ENCODE assay signal across 8 cellular contexts in genomic region chr4:71338846-71339593, GRCh38. TPM values are rescaled to one million over a fixed set of nuclear protein-coding genes. Genes with fewer than 3 reads are reported as not detected.
DNase-seq lines count a peak whose midpoint lies in the region; ATAC-seq and TF ChIP-seq lines count a peak whose summit lies in the region.

Gene SLC4A4, plus strand, starts transcription at chr4:71339020.

- ATAC-seq in activated naive CD8-positive, alpha-beta T cell treated with anti-CD3 and anti-CD28 coated beads, Interleukin-2, amount 10 ng/mL, durations not matched to agents 7 days and 5 days (ENCODE audit: low read depth): peak; percentile 99
- ATAC-seq in HG03060 (IDR thresholded peaks at IDR 0.05; ENCODE audit: low read depth, unreplicated experiment): peak; percentile 100
- peak; percentile 70 for ATAC-seq in left colon
- ATAC-seq in SK-N-SH treated with all-trans-retinoic acid at 6 μM for 48 hours: no peak

- DNase-seq in activated naive CD8-positive, alpha-beta T cell treated with anti-CD3 and anti-CD28 coated beads, Interleukin-2, amount 10 ng/mL, durations not matched to agents 7 days and 5 days: no peak
- DNase-seq in activated naive CD8-positive, alpha-beta T cell treated with anti-CD3 and anti-CD28 coated beads for 36 hours: no peak
- peak; percentile 16 for DNase-seq in T-helper 2 cell treated with Interferon-gamma antibody and Interleukin-4, amounts not matched to agents 5 μg/mL and 100 μg/mL, for 36 hours (ENCODE audit: low spot score)
- DNase-seq in left colon (no peak), COR-L47 (lab: John Stamatoyannopoulos, UW) (no peak), SK-N-DZ (ENCODE audit: low spot score) (no peak)

- H3K4me3 Mint-ChIP-seq in activated naive CD8-positive, alpha-beta T cell treated with anti-CD3 and anti-CD28 coated beads, Interleukin-2, amount 10 ng/mL, durations not matched to agents 7 days and 5 days: peak within 1 kb of the TSS; percentile 1
- no peak within 1 kb of the TSS for H3K4me3 Mint-ChIP-seq in activated naive CD8-positive, alpha-beta T cell treated with anti-CD3 and anti-CD28 coated beads for 36 hours
- no peak within 1 kb of the TSS for H3K4me3 Mint-ChIP-seq in T-helper 2 cell treated with Interferon-gamma antibody and Interleukin-4, amounts not matched to agents 5 μg/mL and 100 μg/mL, for 36 hours

- peaks cover 8% of the 10 kb centered on the region for H3K4me1 Mint-ChIP-seq in activated naive CD8-positive, alpha-beta T cell treated with anti-CD3 and anti-CD28 coated beads, Interleukin-2, amount 10 ng/mL, durations not matched to agents 7 days and 5 days
- H3K4me1 Mint-ChIP-seq in activated naive CD8-positive, alpha-beta T cell treated with anti-CD3 and anti-CD28 coated beads for 36 hours: peaks cover 6% of the 10 kb centered on the region
- peaks cover 10% of the 10 kb centered on the region for H3K4me1 Mint-ChIP-seq in T-helper 2 cell treated with Interferon-gamma antibody and Interleukin-4, amounts not matched to agents 5 μg/mL and 100 μg/mL, for 36 hours (ENCODE audit: low read depth)

- H3K27me3 Mint-ChIP-seq in activated naive CD8-positive, alpha-beta T cell treated with anti-CD3 and anti-CD28 coated beads, Interleukin-2, amount 10 ng/mL, durations not matched to agents 7 days and 5 days: peaks cover 27% of the 10 kb centered on the region
- peaks cover 5% of the 10 kb centered on the region for H3K27me3 Mint-ChIP-seq in activated naive CD8-positive, alpha-beta T cell treated with anti-CD3 and anti-CD28 coated beads for 36 hours
- peaks cover 9% of the 10 kb centered on the region for H3K27me3 Mint-ChIP-seq in T-helper 2 cell treated with Interferon-gamma antibody and Interleukin-4, amounts not matched to agents 5 μg/mL and 100 μg/mL, for 36 hours (ENCODE audit: low read depth)

- H3K27ac Mint-ChIP-seq in activated naive CD8-positive, alpha-beta T cell treated with anti-CD3 and anti-CD28 coated beads, Interleukin-2, amount 10 ng/mL, durations not matched to agents 7 days and 5 days: no peak within 1 kb of the TSS
- H3K27ac Mint-ChIP-seq in activated naive CD8-positive, alpha-beta T cell treated with anti-CD3 and anti-CD28 coated beads for 36 hours: no peak within 1 kb of the TSS
- H3K27ac Mint-ChIP-seq in T-helper 2 cell treated with Interferon-gamma antibody and Interleukin-4, amounts not matched to agents 5 μg/mL and 100 μg/mL, for 36 hours: no peak within 1 kb of the TSS

- POLR2A ChIA-PET in activated naive CD8-positive, alpha-beta T cell treated with anti-CD3 and anti-CD28 coated beads, Interleukin-2, amount 10 ng/mL, durations not matched to agents 7 days and 5 days (lab: Charles Lee): no interaction called here

- intact Hi-C loops in left colon (cut with DNase I, micrococcal nuclease): no loop called here

- no peaks in the 10 kb centered on the region for H3K36me3 Mint-ChIP-seq in activated naive CD8-positive, alpha-beta T cell treated with anti-CD3 and anti-CD28 coated beads, Interleukin-2, amount 10 ng/mL, durations not matched to agents 7 days and 5 days
- no peaks in the 10 kb centered on the region for H3K36me3 Mint-ChIP-seq in activated naive CD8-positive, alpha-beta T cell treated with anti-CD3 and anti-CD28 coated beads for 36 hours
- H3K36me3 Mint-ChIP-seq in T-helper 2 cell treated with Interferon-gamma antibody and Interleukin-4, amounts not matched to agents 5 μg/mL and 100 μg/mL, for 36 hours (ENCODE audit: low read depth): no peaks in the 10 kb centered on the region

- H3K9me3 Mint-ChIP-seq in activated naive CD8-positive, alpha-beta T cell treated with anti-CD3 and anti-CD28 coated beads, Interleukin-2, amount 10 ng/mL, durations not matched to agents 7 days and 5 days: no peaks in the 10 kb centered on the region
- H3K9me3 Mint-ChIP-seq in activated naive CD8-positive, alpha-beta T cell treated with anti-CD3 and anti-CD28 coated beads for 36 hours: no peaks in the 10 kb centered on the region
- H3K9me3 Mint-ChIP-seq in T-helper 2 cell treated with Interferon-gamma antibody and Interleukin-4, amounts not matched to agents 5 μg/mL and 100 μg/mL, for 36 hours: no peaks in the 10 kb centered on the region

TF ChIP-seq in SK-N-SH treated with all-trans-retinoic acid at 6 μM for 48 hours, 23 proteins besides CTCF, POLR2A, EP300 and RAD21:
- TF ChIP-seq TCF4 (CRISPR knock-in tag; IDR thresholded peaks at IDR 0.05; ENCODE audit: borderline replicate concordance) (no peak), ZNF70 (CRISPR knock-in tag; IDR thresholded peaks at IDR 0.05) (no peak), TSHZ2 (CRISPR knock-in tag; IDR thresholded peaks at IDR 0.05) (no peak), ZFP3 (CRISPR knock-in tag; IDR thresholded peaks at IDR 0.05) (no peak), CSDC2 (CRISPR knock-in tag; IDR thresholded peaks at IDR 0.05) (no peak), ZNF8 (CRISPR knock-in tag; IDR thresholded peaks at IDR 0.05) (no peak), OSR1 (CRISPR knock-in tag; IDR thresholded peaks at IDR 0.05) (no peak), CREB5 (CRISPR knock-in tag; IDR thresholded peaks at IDR 0.05; ENCODE audit: low read depth) (no peak), BACH2 (CRISPR knock-in tag; IDR thresholded peaks at IDR 0.05; ENCODE audit: borderline replicate concordance) (no peak), ISL1 (CRISPR knock-in tag; IDR thresholded peaks at IDR 0.05) (no peak), ARNTL (CRISPR knock-in tag; IDR thresholded peaks at IDR 0.05; ENCODE audit: borderline replicate concordance, low read depth) (no peak), SNAI2 (CRISPR knock-in tag; IDR thresholded peaks at IDR 0.05) (no peak), PATZ1 (CRISPR knock-in tag; IDR thresholded peaks at IDR 0.05; ENCODE audit: borderline replicate concordance) (no peak), ZNF565 (CRISPR knock-in tag; conservative IDR thresholded peaks at IDR 0.05; ENCODE audit: low read depth) (no peak), ESRRG (CRISPR knock-in tag; IDR thresholded peaks at IDR 0.05) (no peak)

RNA-seq across cellular contexts. Expression of gene SLC4A4, which starts in this region (rescaled TPM):
- 1 to 10 TPM; 3.1 to 3.7 TPM for total RNA-seq in activated naive CD8-positive, alpha-beta T cell treated with anti-CD3 and anti-CD28 coated beads, Interleukin-2, amount 10 ng/mL, durations not matched to agents 7 days and 5 days
- total RNA-seq in activated naive CD8-positive, alpha-beta T cell treated with anti-CD3 and anti-CD28 coated beads for 36 hours: under 1 TPM; 0.06 TPM
- 100 to 1,000 TPM; 164 to 234 TPM for total RNA-seq in left colon
- not detected in 2 replicates for polyA plus RNA-seq in SK-N-DZ (2014; cell fraction: cytosol; rRNA removed)
- polyA plus RNA-seq in SK-N-DZ (2014; cell fraction: nucleus; rRNA removed): 0.12 TPM in 1 of 2 replicates, not detected in the other

Comparison
In these comparisons a context has a peak if more than half of its experiments do, and no peak if none do; other contexts are left out.
1. RNA of gene SLC4A4 (total RNA-seq): 164 to 234 TPM in left colon; 3.1 to 3.7 TPM in activated naive CD8-positive, alpha-beta T cell treated with anti-CD3 and anti-CD28 coated beads, Interleukin-2, amount 10 ng/mL, durations not matched to agents 7 days and 5 days and 0.06 TPM in activated naive CD8-positive, alpha-beta T cell treated with anti-CD3 and anti-CD28 coated beads for 36 hours; every median in the first group is over 10 times any median in the second.